ENCODE assay signal across 37 cellular contexts in the genomic region with DNA sequence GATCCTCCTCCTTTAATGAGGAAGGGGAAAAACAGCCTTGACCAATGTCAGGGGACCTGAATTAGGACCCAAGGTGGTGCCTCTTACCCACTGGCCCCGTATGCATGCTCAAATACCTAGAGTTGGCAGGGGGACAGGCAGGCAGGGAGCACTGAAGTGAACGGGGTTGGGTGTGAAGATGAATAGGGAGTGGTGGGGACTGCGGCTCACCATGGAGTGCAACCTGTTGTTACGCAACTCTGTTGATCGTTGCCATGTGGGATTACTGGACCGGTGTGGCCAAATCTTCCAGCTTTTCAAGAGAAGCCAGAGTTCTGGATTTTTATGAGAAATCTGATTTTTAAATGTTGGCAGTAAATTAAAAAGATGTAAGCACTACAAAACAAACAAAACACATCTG. TPM values are rescaled to one million over a fixed set of nuclear protein-coding genes. Genes with fewer than 3 reads are reported as not detected.
"Had no signal": no experiment of that assay in that cellular context is flagged by ENCODE, and none has a peak within 500 bp of the region (broad histone marks: within the 10 kb centered on the region; RNA-seq: fewer than 3 reads in every experiment).

No MANE protein-coding gene starts in this region.

- H3K27ac ChIP-seq: brain microvascular endothelial cell, epithelial cell of prostate, esophagus squamous epithelium, gastroesophageal sphincter, heart right ventricle, WERI-Rb-1 had no signal

- H3K4me3 Mint-ChIP-seq: activated CD4-positive, alpha-beta memory T cell treated with anti-CD3 and anti-CD28 coated beads for 36 hours; activated CD4-positive, alpha-beta T cell treated with anti-CD3 and anti-CD28 coated beads for 36 hours; activated CD4-positive, alpha-beta T cell treated with anti-CD3 and anti-CD28 coated beads, Interleukin-2, amount 10 ng/mL, durations not matched to agents 24 days and 14 days; activated naive CD8-positive, alpha-beta T cell; activated T-cell treated with anti-CD3 and anti-CD28 coated beads, Interleukin-2, amount 50 U/mL, for 24 hours; activated T-helper 17 cell treated with anti-CD3 and anti-CD28 coated beads, Interleukin-2, amount 50 U/mL, for 72 hours; effector memory CD8-positive, alpha-beta T cell; T-cell; T-helper 1 cell treated with Interleukin-12 subunit alpha and Interleukin-12 subunit beta and Interleukin-4 antibody, amounts not matched to agents 30 μg/mL and 1 μg/mL, for 36 hours; T-helper 2 cell treated with Interferon-gamma antibody and Interleukin-4, amounts not matched to agents 5 μg/mL and 100 μg/mL, for 36 hours had no signal

- DNase-seq: activated CD4-positive, alpha-beta memory T cell treated with anti-CD3 and anti-CD28 coated beads for 36 hours; activated CD4-positive, alpha-beta T cell treated with anti-CD3 and anti-CD28 coated beads for 36 hours; activated CD4-positive, alpha-beta T cell treated with anti-CD3 and anti-CD28 coated beads, Interleukin-2, amount 10 ng/mL, durations not matched to agents 24 days and 14 days; activated CD4-positive, CD25-positive, alpha-beta regulatory T cell; activated CD4-positive, CD25-positive, alpha-beta regulatory T cell treated with anti-CD3 and anti-CD28 coated beads, Interleukin-2, amount 50 U/mL, for 72 hours; activated CD8-positive, alpha-beta memory T cell treated with anti-CD3 and anti-CD28 coated beads, Interleukin-2, amount 50 U/mL, for 48 hours; activated effector memory CD4-positive, alpha-beta T cell treated with Interleukin-2 at 50 U/mL for 16 hours; activated gamma-delta T cell treated with Interleukin-2 at 50 U/mL for 16 hours; activated naive CD4-positive, alpha-beta T cell treated with anti-CD3 and anti-CD28 coated beads, Interleukin-2, amount 50 U/mL, for 16 hours; activated naive CD4-positive, alpha-beta T cell treated with Interleukin-2 at 50 U/mL for 16 hours; activated T-cell treated with anti-CD3 and anti-CD28 coated beads for 4 hours; activated T-cell treated with anti-CD3 and anti-CD28 coated beads, Interleukin-2, amount 50 U/mL, for 24 hours; amniotic stem cell; anterior cingulate cortex; brain microvascular endothelial cell; caudate nucleus; cortex of kidney; dermis blood vessel endothelial cell; effector CD4-positive, alpha-beta T cell; effector memory CD8-positive, alpha-beta T cell; esophagus squamous epithelium; foreskin melanocyte; heart right ventricle; T-cell; T1000; WERI-Rb-1 had no signal

- H3K36me3 Mint-ChIP-seq: activated naive CD8-positive, alpha-beta T cell; T-cell had no signal

- H3K4me1 Mint-ChIP-seq: activated CD4-positive, alpha-beta T cell treated with anti-CD3 and anti-CD28 coated beads for 36 hours; activated CD4-positive, alpha-beta T cell treated with anti-CD3 and anti-CD28 coated beads, Interleukin-2, amount 10 ng/mL, durations not matched to agents 24 days and 14 days; activated T-helper 17 cell treated with anti-CD3 and anti-CD28 coated beads, Interleukin-2, amount 50 U/mL, for 72 hours; T-cell had no signal

- FAIRE-seq: astrocyte, bronchial epithelial cell, colon, endometrium, endothelial cell of umbilical vein had no signal

- H3K36me3 ChIP-seq: brain microvascular endothelial cell, esophagus squamous epithelium, gastroesophageal sphincter, heart right ventricle, WERI-Rb-1 had no signal

- H3K27me3 ChIP-seq: brain microvascular endothelial cell had no signal

- H3K9me3 ChIP-seq: esophagus squamous epithelium, gastroesophageal sphincter had no signal

- H3K4me3 ChIP-seq: esophagus squamous epithelium, gastroesophageal sphincter, heart right ventricle had no signal

- H3K27ac Mint-ChIP-seq: activated CD4-positive, alpha-beta memory T cell treated with anti-CD3 and anti-CD28 coated beads for 36 hours; activated CD4-positive, alpha-beta T cell treated with anti-CD3 and anti-CD28 coated beads for 36 hours; activated CD4-positive, alpha-beta T cell treated with anti-CD3 and anti-CD28 coated beads, Interleukin-2, amount 10 ng/mL, durations not matched to agents 24 days and 14 days; activated naive CD8-positive, alpha-beta T cell; activated T-cell treated with anti-CD3 and anti-CD28 coated beads, Interleukin-2, amount 50 U/mL, for 24 hours; activated T-helper 17 cell treated with anti-CD3 and anti-CD28 coated beads, Interleukin-2, amount 50 U/mL, for 72 hours; effector memory CD8-positive, alpha-beta T cell; T-cell; T-helper 1 cell treated with Interleukin-12 subunit alpha and Interleukin-12 subunit beta and Interleukin-4 antibody, amounts not matched to agents 30 μg/mL and 1 μg/mL, for 36 hours; T-helper 2 cell treated with Interferon-gamma antibody and Interleukin-4, amounts not matched to agents 5 μg/mL and 100 μg/mL, for 36 hours had no signal

- H3K4me1 ChIP-seq: esophagus squamous epithelium, gastroesophageal sphincter had no signal

- ATAC-seq: activated CD4-positive, alpha-beta T cell treated with anti-CD3 and anti-CD28 coated beads for 36 hours; activated T-helper 17 cell treated with anti-CD3 and anti-CD28 coated beads, Interleukin-2, amount 50 U/mL, for 72 hours; effector memory CD8-positive, alpha-beta T cell; gastroesophageal sphincter; T-cell had no signal

RNA-seq across cellular contexts. Expression of a gene that starts 48.1 kb away (rescaled TPM):
- total RNA-seq: activated CD4-positive, alpha-beta T cell treated with anti-CD3 and anti-CD28 coated beads, Interleukin-2, amount 10 ng/mL, durations not matched to agents 24 days and 14 days; activated T-helper 17 cell treated with anti-CD3 and anti-CD28 coated beads, Interleukin-2, amount 50 U/mL, for 72 hours had no signal
